8 cellular contexts compared by ENCODE assay signal in genomic region chr1:151837841-151838490, GRCh38. TPM values are rescaled to one million over a fixed set of nuclear protein-coding genes. Genes with fewer than 3 reads are reported as not detected.
DNase-seq lines count a peak whose midpoint lies in the region; ATAC-seq and TF ChIP-seq lines count a peak whose summit lies in the region.

No MANE protein-coding gene starts in this region.

- no peaks in the 10 kb centered on the region for H3K9me3 ChIP-seq in OCI-LY7 (ENCODE audit: low read length)

- H3K4me3 Mint-ChIP-seq in activated CD8-positive, alpha-beta T cell treated with anti-CD3 and anti-CD28 coated beads for 36 hours: peak overlapping the region; percentile 83

- no peaks in the 10 kb centered on the region for H3K79me2 ChIP-seq in OCI-LY7 (ENCODE audit: insufficient read depth, low read depth, low read length)

- peaks cover 10% of the 10 kb centered on the region for H3K27me3 ChIP-seq in rectal smooth muscle tissue (ENCODE audit: control insufficient read depth, insufficient read depth, low read length)

- peak overlapping the region; percentile 92 for H3K27ac Mint-ChIP-seq in activated CD8-positive, alpha-beta T cell treated with anti-CD3 and anti-CD28 coated beads for 36 hours

- no peak overlapping the region; the same call in 1 of the 2 replicates for H3K4me2 ChIP-seq in OCI-LY7 (ENCODE audit: low read length)

- H3K4me3 ChIP-seq in GM12865 (ENCODE audit: low read depth, low read length) (peak overlapping the region; percentile 59; the same call in 1 of the 2 replicates), rectal smooth muscle tissue (ENCODE audit: low read length) (peak overlapping the region; percentile 65), OCI-LY7 (ENCODE audit: low read depth, low read length, poor library complexity, severe bottlenecking) (no peak overlapping the region)

- no peaks in the 10 kb centered on the region for H3K27me3 Mint-ChIP-seq in activated CD8-positive, alpha-beta T cell treated with anti-CD3 and anti-CD28 coated beads for 36 hours

- no peaks in the 10 kb centered on the region for H3K9me3 Mint-ChIP-seq in activated CD8-positive, alpha-beta T cell treated with anti-CD3 and anti-CD28 coated beads for 36 hours

- DNase-seq in GM12865 (ENCODE audit: low read depth) (peak; percentile 32), germinal center (ENCODE audit: low spot score) (peak; percentile 73), OCI-LY7 (ENCODE audit: low spot score) (no peak), middle frontal gyrus (ENCODE audit: extremely low spot score, low spot score) (no peak), SW 1271 (lab: John Stamatoyannopoulos, UW) (no peak)
- peak; percentile 59 for DNase-seq in activated CD8-positive, alpha-beta T cell treated with anti-CD3 and anti-CD28 coated beads for 36 hours

- no peaks in the 10 kb centered on the region for H3K9me2 ChIP-seq in OCI-LY7 (ENCODE audit: insufficient read depth, low read length)

- peak; percentile 10 for ATAC-seq in activated CD8-positive, alpha-beta T cell treated with anti-CD3 and anti-CD28 coated beads for 36 hours
- no peak for ATAC-seq in GM19351 (IDR thresholded peaks at IDR 0.05; ENCODE audit: unreplicated experiment)

- H2AFZ ChIP-seq in OCI-LY7 (ENCODE audit: low read length): no peak overlapping the region

- no peaks in the 10 kb centered on the region for H3K4me1 ChIP-seq in rectal smooth muscle tissue (ENCODE audit: control insufficient read depth, insufficient read depth, low read length)
- H3K4me1 ChIP-seq in OCI-LY7 (ENCODE audit: insufficient read depth, low read length, poor library complexity, severe bottlenecking): peaks cover 2% of the 10 kb centered on the region

- POLR2A ChIA-PET in activated CD8-positive, alpha-beta T cell treated with anti-CD3 and anti-CD28 coated beads for 36 hours (lab: Charles Lee): interaction anchor here (1.0 to 3.0 kb wide), 6 partner anchors 10 to 260 kb away, joined by 3 to 9 read pairs (median 5); no protein-coding TSS in a partner anchor
- POLR2A ChIA-PET in OCI-LY7 (lab: Charles Lee): no interaction called here

- no peak overlapping the region for H3K9ac ChIP-seq in rectal smooth muscle tissue (ENCODE audit: low read length)

- H3K27ac ChIP-seq in rectal smooth muscle tissue (ENCODE audit: low read depth, low read length): no peak overlapping the region
- no peak overlapping the region for H3K27ac ChIP-seq in OCI-LY7 (ENCODE audit: low read depth, low read length, poor library complexity, severe bottlenecking)

- peaks cover 51% of the 10 kb centered on the region for H3K4me1 Mint-ChIP-seq in activated CD8-positive, alpha-beta T cell treated with anti-CD3 and anti-CD28 coated beads for 36 hours (ENCODE audit: low read depth)

- intact Hi-C loops in activated CD8-positive, alpha-beta T cell treated with anti-CD3 and anti-CD28 coated beads for 36 hours (cut with micrococcal nuclease): loop anchor here (5.0 to 10.0 kb wide), 2 partner anchors 76 to 243 kb away; partner anchors contain the start of gene MRPL9
- intact Hi-C loops in OCI-LY7 (cut with micrococcal nuclease; ENCODE audit: unreplicated experiment): loop anchor here (2.0 to 5.0 kb wide), 2 partner anchors 103 to 121 kb away; partner anchors contain the start of gene CELF3

- CTCF ChIA-PET in activated CD8-positive, alpha-beta T cell treated with anti-CD3 and anti-CD28 coated beads for 36 hours (lab: Charles Lee): interaction anchor here (3.0 kb wide), 1 partner anchor 244 kb away, joined by 17 read pairs; no protein-coding TSS in a partner anchor
- CTCF ChIA-PET in OCI-LY7 (lab: Charles Lee; ENCODE audit: unreplicated experiment): no interaction called here

- no TSS peak for BruUV-seq in OCI-LY7 (replicated peaks; lab: Mats Ljungman, UMichigan)

- TF ChIP-seq CTCF in GM12865 (IDR thresholded peaks at IDR 0.05; ENCODE audit: insufficient read depth, low read depth, low read length, missing control alignments): no peak
- no peak for TF ChIP-seq CTCF in activated CD8-positive, alpha-beta T cell treated with anti-CD3 and anti-CD28 coated beads for 36 hours (IDR thresholded peaks at IDR 0.05)
- no peak for TF ChIP-seq CTCF in OCI-LY7 (conservative IDR thresholded peaks at IDR 0.05; ENCODE audit: low read length)

- no peaks in the 10 kb centered on the region for H4K20me1 ChIP-seq in OCI-LY7 (ENCODE audit: insufficient read depth, low read length)

- peaks cover 8% of the 10 kb centered on the region for H3K36me3 Mint-ChIP-seq in activated CD8-positive, alpha-beta T cell treated with anti-CD3 and anti-CD28 coated beads for 36 hours (ENCODE audit: low read depth)

- H3K36me3 ChIP-seq in rectal smooth muscle tissue (ENCODE audit: control insufficient read depth, insufficient read depth, low read length): no peaks in the 10 kb centered on the region
- no peaks in the 10 kb centered on the region for H3K36me3 ChIP-seq in OCI-LY7 (ENCODE audit: insufficient read depth, low read length)

RNA-seq across cellular contexts. Expression of gene C2CD4D, which starts 1.7 kb away (rescaled TPM):
- total RNA-seq in activated CD8-positive, alpha-beta T cell treated with anti-CD3 and anti-CD28 coated beads for 36 hours: 1 to 10 TPM; 1.3 to 1.6 TPM
- total RNA-seq in OCI-LY7 (2014; rRNA removed; shearing (Covaris generic)): not detected in 2 replicates
- total RNA-seq in OCI-LY7 (2022): not detected in 2 replicates

RNA-seq across cellular contexts. Expression of gene RORC, which starts 6.4 kb away (rescaled TPM):
- 1 to 10 TPM; 1.3 to 1.5 TPM for total RNA-seq in activated CD8-positive, alpha-beta T cell treated with anti-CD3 and anti-CD28 coated beads for 36 hours
- not detected in 2 replicates for total RNA-seq in OCI-LY7 (2014; rRNA removed; shearing (Covaris generic))
- total RNA-seq in OCI-LY7 (2022): not detected in 2 replicates

RNA-seq across cellular contexts. Expression of gene THEM5, which starts 15.5 kb away (rescaled TPM):
- total RNA-seq in activated CD8-positive, alpha-beta T cell treated with anti-CD3 and anti-CD28 coated beads for 36 hours: not detected
- not detected in 2 replicates for total RNA-seq in OCI-LY7 (2014; rRNA removed; shearing (Covaris generic))
- total RNA-seq in OCI-LY7 (2022): not detected in 2 replicates

RNA-seq across cellular contexts. Expression of gene LINGO4, which starts 32.7 kb away (rescaled TPM):
- not detected for total RNA-seq in activated CD8-positive, alpha-beta T cell treated with anti-CD3 and anti-CD28 coated beads for 36 hours
- total RNA-seq in OCI-LY7 (2014; rRNA removed; shearing (Covaris generic)): not detected in 2 replicates
- not detected in 2 replicates for total RNA-seq in OCI-LY7 (2022)

RNA-seq across cellular contexts. Expression of gene TDRKH, which starts 47.7 kb away (rescaled TPM):
- 10 to 100 TPM in 1 of 2 experiments, 1 to 10 TPM in 1; 9.7 to 10.5 TPM for total RNA-seq in activated CD8-positive, alpha-beta T cell treated with anti-CD3 and anti-CD28 coated beads for 36 hours
- 7.2 and 10.2 TPM in 2 replicates for total RNA-seq in OCI-LY7 (2014; rRNA removed; shearing (Covaris generic))
- 21.1 and 22.8 TPM in 2 replicates for total RNA-seq in OCI-LY7 (2022)

Comparison
In these comparisons a context has a peak if more than half of its experiments do, and no peak if none do; other contexts are left out.
1. DNase-seq: peak in GM12865 (single experiment), activated CD8-positive, alpha-beta T cell treated with anti-CD3 and anti-CD28 coated beads for 36 hours (single experiment) and germinal center (single experiment); none in OCI-LY7 (single experiment), middle frontal gyrus (single experiment) and SW 1271 (0 of 2).